Comparison of ENCODE assay signal across 1 cellular context in genomic region chr9:125626187-125626586, GRCh38.
TF ChIP-seq lines count a peak whose summit lies in the region.

No MANE protein-coding gene starts in this region.

TF ChIP-seq in H1, 55 proteins besides CTCF, POLR2A, EP300 and RAD21:
- TF ChIP-seq MAFK (IDR thresholded peaks at IDR 0.05; ENCODE audit: low read depth, low read length), result peak; percentile 62
- TF ChIP-seq KDM4A (IDR thresholded peaks at IDR 0.05; ENCODE audit: low read depth, low read length, severe bottlenecking), result no peak
